Comparison of ENCODE assay signal across 1 cellular context in genomic region chr1:99777752-99778151, GRCh38.
TF ChIP-seq lines count a peak whose summit lies in the region.

No MANE protein-coding gene starts in this region.

TF ChIP-seq in H1, 55 proteins besides CTCF, POLR2A, EP300 and RAD21 (continued from another document):
- TF ChIP-seq NANOG (IDR thresholded peaks at IDR 0.05; ENCODE audit: insufficient read depth, low read depth, low read length, poor library complexity, severe bottlenecking) (no peak), SP1 (IDR thresholded peaks at IDR 0.05; ENCODE audit: low read depth, low read length) (no peak), BRCA1 (IDR thresholded peaks at IDR 0.05; ENCODE audit: low read depth, low read length) (no peak), KDM5A (IDR thresholded peaks at IDR 0.05; ENCODE audit: low read length) (no peak), SIN3A (conservative IDR thresholded peaks at IDR 0.05 in 1 of 2, IDR thresholded peaks at IDR 0.05 in 1 of 2; ENCODE audit: low read depth in 1 of 2, low read length in 2 of 2) (no peak), SRF (IDR thresholded peaks at IDR 0.05; ENCODE audit: low read depth, low read length) (no peak), EGR1 (IDR thresholded peaks at IDR 0.05; ENCODE audit: borderline replicate concordance, low read depth, low read length) (no peak)
